Comparison of ENCODE assay signal across 15 cellular contexts in the genomic region with DNA sequence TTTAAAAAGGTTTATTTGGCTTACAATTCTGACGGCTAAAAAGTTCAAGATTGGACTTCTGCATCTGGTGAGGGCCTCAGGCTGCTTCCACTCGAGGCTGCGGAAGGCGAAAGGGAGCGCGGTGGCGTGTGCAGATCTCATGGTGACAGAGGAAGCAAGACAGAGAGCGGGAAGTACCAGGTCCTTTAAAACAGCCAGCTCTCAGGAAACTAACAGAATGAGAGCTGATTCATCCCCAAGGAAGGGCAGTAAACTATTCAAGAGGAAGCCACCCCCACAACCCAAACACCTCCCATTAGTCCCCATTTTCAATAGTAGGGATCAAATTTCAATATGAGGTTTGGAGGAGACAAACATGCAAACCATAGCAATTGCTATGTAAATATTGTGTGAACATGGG.
DNase-seq lines count a peak whose midpoint lies in the region; ATAC-seq, FAIRE-seq and TF ChIP-seq lines count a peak whose summit lies in the region.
"Had no signal": no experiment of that assay in that cellular context is flagged by ENCODE, and none has a peak within 500 bp of the region (broad histone marks: within the 10 kb centered on the region; RNA-seq: fewer than 3 reads in every experiment).

No MANE protein-coding gene starts in this region.

- H3K9ac ChIP-seq in astrocyte (ENCODE audit: low read length) = no peak overlapping the region

- H3K4me3 Mint-ChIP-seq in astrocyte (ENCODE audit: unreplicated experiment) = no peak overlapping the region
- H3K4me3 Mint-ChIP-seq: B cell; CD4-positive, alpha-beta memory T cell had no signal

- H3K9me3 ChIP-seq in astrocyte (ENCODE audit: insufficient read depth, low read depth, low read length) = no peaks in the 10 kb centered on the region

- H3K79me2 ChIP-seq in astrocyte (ENCODE audit: insufficient read depth, low read length) = no peaks in the 10 kb centered on the region

- H3K36me3 ChIP-seq in astrocyte (ENCODE audit: insufficient read depth, low read length) = no peaks in the 10 kb centered on the region

- FAIRE-seq in astrocyte (lab: Jason Lieb, UNC) = no peak

- H3K4me2 ChIP-seq in astrocyte (ENCODE audit: low read length) = no peak overlapping the region

- no peak for ATAC-seq in GM21528 (IDR thresholded peaks at IDR 0.05; ENCODE audit: low FRiP score, unreplicated experiment)

- peak overlapping the region; percentile 90 for H3K27ac Mint-ChIP-seq in astrocyte (ENCODE audit: unreplicated experiment)
- H3K27ac Mint-ChIP-seq: B cell; CD4-positive, alpha-beta memory T cell had no signal

- H3K4me1 Mint-ChIP-seq in astrocyte (ENCODE audit: low read depth, unreplicated experiment) = peaks cover 14% of the 10 kb centered on the region
- H3K4me1 Mint-ChIP-seq: B cell; CD4-positive, alpha-beta memory T cell had no signal

- no peaks in the 10 kb centered on the region for H3K9me3 Mint-ChIP-seq in astrocyte (ENCODE audit: unreplicated experiment)

- H4K20me1 ChIP-seq in astrocyte (ENCODE audit: insufficient read depth, low read length) = no peaks in the 10 kb centered on the region

- H3K27me3 ChIP-seq in astrocyte (ENCODE audit: insufficient read depth, low read length) = no peaks in the 10 kb centered on the region

- peak; percentile 2 for DNase-seq in Daoy (ENCODE audit: low read depth)
- peak; percentile 42 for DNase-seq in HT1080 (ENCODE audit: low read depth)
- DNase-seq in astrocyte (ENCODE audit: low read depth) = peak; percentile 33
- peak; percentile 41 for DNase-seq in iPS-NIHi11 (ENCODE audit: low spot score)
- DNase-seq in HCEC 1CT = no peak
- DNase-seq in activated CD4-positive, CD25-positive, alpha-beta regulatory T cell (lab: John Stamatoyannopoulos, UW) = no peak
- DNase-seq in activated gamma-delta T cell (lab: John Stamatoyannopoulos, UW) = no peak
- DNase-seq: ACHN; CD4-positive, alpha-beta memory T cell; DMS79; GF-D8; NCI-H1048; SW 1271 had no signal

- H2AFZ ChIP-seq in astrocyte (ENCODE audit: low read depth, low read length) = peak overlapping the region; percentile 61

- no peaks in the 10 kb centered on the region for H3K36me3 Mint-ChIP-seq in astrocyte (ENCODE audit: low read depth, unreplicated experiment)
- H3K36me3 Mint-ChIP-seq: CD4-positive, alpha-beta memory T cell had no signal

- no peaks in the 10 kb centered on the region for H3K4me1 ChIP-seq in astrocyte (ENCODE audit: insufficient read depth, low read length)

- H3K4me3 ChIP-seq in astrocyte (ENCODE audit: insufficient read depth, low read depth, low read length) = no peak overlapping the region

- no peak for TF ChIP-seq CTCF in astrocyte (IDR thresholded peaks at IDR 0.05; ENCODE audit: insufficient read depth, low read depth, low read length)

- no peak overlapping the region for H3K27ac ChIP-seq in astrocyte (ENCODE audit: low read depth, low read length)

- H3K27me3 Mint-ChIP-seq in astrocyte (ENCODE audit: low read depth, unreplicated experiment) = no peaks in the 10 kb centered on the region
- H3K27me3 Mint-ChIP-seq: B cell; CD4-positive, alpha-beta memory T cell had no signal

Comparison
In these comparisons a context has a peak if more than half of its experiments do, and no peak if none do; other contexts are left out.
1. DNase-seq: peak in Daoy (single experiment), HT1080 (single experiment), astrocyte (single experiment) and iPS-NIHi11 (single experiment); none in HCEC 1CT (single experiment), activated CD4-positive, CD25-positive, alpha-beta regulatory T cell (0 of 4) and activated gamma-delta T cell (single experiment).